In genomic region chr1:2671656-2672055, GRCh38 we compare ENCODE assay signal across 12 cellular contexts. TPM values are rescaled to one million over a fixed set of nuclear protein-coding genes. Genes with fewer than 3 reads are reported as not detected.
DNase-seq lines count a peak whose midpoint lies in the region; ATAC-seq and TF ChIP-seq lines count a peak whose summit lies in the region.
"Not testable (repeated sequence)": the region's sequence is repeated elsewhere in the genome, so short reads cannot be mapped to it uniquely, and the experiment has no call there.
"Had no signal": no experiment of that assay in that cellular context is flagged by ENCODE, and none has a peak within 500 bp of the region (broad histone marks: within the 10 kb centered on the region; RNA-seq: fewer than 3 reads in every experiment).

No MANE protein-coding gene starts in this region.

- H3K4me3 ChIP-seq in adrenal gland; right lobe of liver; spleen; aorta (ENCODE audit: low read length in 2 of 2): not testable (repeated sequence)

- H3K4me1 ChIP-seq in adrenal gland (replicated peaks in 1 of 2); right lobe of liver; spleen; aorta (ENCODE audit: control insufficient read depth in 1 of 2, insufficient read depth in 2 of 2, low read length in 2 of 2): not testable (repeated sequence)

- H3K36me3 Mint-ChIP-seq in CD14-positive monocyte; glutamatergic neuron (ENCODE audit: unreplicated experiment); natural killer cell: not testable (repeated sequence)

- TF ChIP-seq CTCF in CD14-positive monocyte (IDR thresholded peaks at IDR 0.05); adrenal gland (IDR thresholded peaks at IDR 0.05); glutamatergic neuron (IDR thresholded peaks at IDR 0.05; ENCODE audit: partially characterized antibody, unreplicated experiment); right lobe of liver (IDR thresholded peaks at IDR 0.05); natural killer cell (IDR thresholded peaks at IDR 0.05); spleen (IDR thresholded peaks at IDR 0.05 in 8 of 11, conservative IDR thresholded peaks at IDR 0.05 in 3 of 11): not testable (repeated sequence)

- H3K27ac Mint-ChIP-seq in CD14-positive monocyte; glutamatergic neuron (ENCODE audit: unreplicated experiment); natural killer cell: not testable (repeated sequence)

- DNase-seq in CD14-positive monocyte (ENCODE audit: low spot score) (peak; percentile 46), adrenal gland (peak in 4 of 7 donors; percentile 11 to 63 (median 18)), glutamatergic neuron (peak; percentile 18), left ventricle myocardium superior (peak; percentile 30), right lobe of liver (peak in 2 of 3 donors; percentile 59 to 63), natural killer cell (peak; percentile 39), spleen (peak; percentile 70), aorta (peak; percentile 51 to 82)

- WGBS in adrenal gland, 4 donors, result 45 to 55% (median 50%) methylated on average over 7 to 9 of the region's 11 CpGs
- 25% methylated on average over 7 of the region's 11 CpGs for WGBS in right lobe of liver (ENCODE audit: insufficient coverage, low coverage, low lambda C conversion rate, missing lambda C conversion rate)
- WGBS in spleen, 5 donors, result 48 to 66% (median 58%) methylated on average over 7 to 8 of the region's 11 CpGs
- 58 to 64% methylated on average over 7 of the region's 11 CpGs for WGBS in aorta, 2 donors

- H3K9me3 ChIP-seq in adrenal gland (replicated peaks in 1 of 3); right lobe of liver; spleen; aorta (ENCODE audit: control insufficient read depth, low read length): not testable (repeated sequence)

- intact Hi-C loops in CD14-positive monocyte (cut with micrococcal nuclease); adrenal gland (cut with DNase I); left ventricle myocardium superior (cut with micrococcal nuclease); right lobe of liver (cut with DNase I); natural killer cell (cut with micrococcal nuclease); spleen (cut with DNase I; ENCODE audit: low total_unique reads); aorta (cut with DNase I): not testable (repeated sequence)

- H3K4me3 Mint-ChIP-seq in CD14-positive monocyte; glutamatergic neuron (ENCODE audit: unreplicated experiment); natural killer cell: not testable (repeated sequence)

- H3K27me3 ChIP-seq in adrenal gland; right lobe of liver; spleen (replicated peaks in 1 of 7); aorta (ENCODE audit: control insufficient read depth in 1 of 2, insufficient read depth in 2 of 2, low read length in 1 of 2): not testable (repeated sequence)

- not testable (repeated sequence) for H3K9me3 Mint-ChIP-seq in CD14-positive monocyte; glutamatergic neuron (ENCODE audit: unreplicated experiment); natural killer cell

- not testable (repeated sequence) for H3K27me3 Mint-ChIP-seq in CD14-positive monocyte (ENCODE audit: low read depth in 3 of 3); glutamatergic neuron (ENCODE audit: unreplicated experiment); natural killer cell (ENCODE audit: low read depth in 2 of 2)

- H3K4me1 Mint-ChIP-seq in CD14-positive monocyte; glutamatergic neuron (ENCODE audit: low read depth, unreplicated experiment); natural killer cell: not testable (repeated sequence)

- TF ChIP-seq POLR2A in adrenal gland (IDR thresholded peaks at IDR 0.05); right lobe of liver (IDR thresholded peaks at IDR 0.05); spleen (IDR thresholded peaks at IDR 0.05): not testable (repeated sequence)

- H3K27ac ChIP-seq in adrenal gland; right lobe of liver; spleen; aorta (ENCODE audit: low read depth in 1 of 2, low read length in 2 of 2): not testable (repeated sequence)

- not testable (repeated sequence) for ATAC-seq in left ventricle myocardium superior; right lobe of liver; natural killer cell; aorta (ENCODE audit: low FRiP score)

- H3K36me3 ChIP-seq in adrenal gland (replicated peaks in 1 of 2); right lobe of liver; spleen; aorta (ENCODE audit: control insufficient read depth in 1 of 2, insufficient read depth in 2 of 2, low read length in 1 of 2): not testable (repeated sequence)

RNA-seq across cellular contexts. Expression of gene MMEL1, which starts 38.8 kb away (rescaled TPM):
- 1 to 10 TPM; 1.1 to 4.4 TPM for polyA plus RNA-seq in CD14-positive monocyte
- 1 to 10 TPM in 7 of 8 donors, under 1 TPM in 1; 0.30 to 4.2 (median 1.6) TPM for total RNA-seq in adrenal gland
- polyA plus RNA-seq in adrenal gland, result 1 to 10 TPM; 2.9 to 8.2 (median 7.4) TPM
- 4.0 TPM for total RNA-seq in glutamatergic neuron (ENCODE audit: unreplicated experiment)
- not detected for total RNA-seq in left ventricle myocardium superior
- 1 to 10 TPM in 2 of 6 experiments, not detected in 4; 1.2 to 2.0 TPM for total RNA-seq in right lobe of liver
- total RNA-seq in natural killer cell, result 1 to 10 TPM in 2 of 3 donors, not detected in 1; 1.3 to 2.0 TPM
- 1 to 10 TPM in 6 of 7 donors, not detected in 1; 1.9 to 4.6 (median 3.5) TPM for total RNA-seq in spleen
- polyA plus RNA-seq in spleen, result 1 to 10 TPM; 2.5 to 6.4 (median 2.9) TPM
- total RNA-seq in aorta, result 1 to 10 TPM in 1 of 2 donors, under 1 TPM in 1; 0.94 to 2.4 TPM
- polyA plus RNA-seq in aorta, result 1 to 10 TPM in 1 of 2 donors, under 1 TPM in 1; 0.63 to 1.8 TPM
- total RNA-seq: Daoy, GM23248, H4 had no signal
- polyA plus RNA-seq: A549, GM23248 had no signal

Comparison
In these comparisons a context has a peak if more than half of its experiments do, and no peak if none do; other contexts are left out.
1. DNase-seq: peak in every context shown above with its lines; median percentile 70 in spleen; 66 in aorta; 61 in right lobe of liver; 46 in CD14-positive monocyte; 39 in natural killer cell; 30 in left ventricle myocardium superior; 18 in adrenal gland; 18 in glutamatergic neuron.